14 cellular contexts compared by ENCODE assay signal in genomic region chrX:150429577-150429976, GRCh38.
DNase-seq lines count a peak whose midpoint lies in the region; FAIRE-seq and TF ChIP-seq lines count a peak whose summit lies in the region.
"Had no signal": no experiment of that assay in that cellular context is flagged by ENCODE, and none has a peak within 500 bp of the region (broad histone marks: within the 10 kb centered on the region; RNA-seq: fewer than 3 reads in every experiment).

No MANE protein-coding gene starts in this region.

- no peaks in the 10 kb centered on the region for H3K9me3 ChIP-seq in keratinocyte (ENCODE audit: control insufficient read depth, low read depth, low read length)
- H3K9me3 ChIP-seq: adrenal gland, Peyer's patch had no signal

- no peaks in the 10 kb centered on the region for H4K20me1 ChIP-seq in keratinocyte (ENCODE audit: control insufficient read depth, extremely low read depth, insufficient read depth, low read length)

- no peak for TF ChIP-seq CTCF in keratinocyte (optimal IDR thresholded peaks at IDR 0.05 in 1 of 3, IDR thresholded peaks at IDR 0.05 in 1 of 3, conservative IDR thresholded peaks at IDR 0.05 in 1 of 3; ENCODE audit: extremely low read depth in 1 of 3, insufficient read depth in 2 of 3, low read length in 3 of 3)

- no peak overlapping the region for H3K4me3 Mint-ChIP-seq in activated T-helper 1 cell treated with anti-CD3 and anti-CD28 coated beads, Interleukin-12 subunit alpha, Interleukin-12 subunit beta, Interleukin-2, Interleukin-4 antibody, amounts not matched to agents 30 ng/mL and 10 ng/mL and 1 ng/mL, durations not matched to agents 14 hours and 24 hours and 36 hours
- H3K4me3 Mint-ChIP-seq: effector memory CD8-positive, alpha-beta T cell had no signal

- H3K27me3 Mint-ChIP-seq in activated T-helper 1 cell treated with anti-CD3 and anti-CD28 coated beads, Interleukin-12 subunit alpha, Interleukin-12 subunit beta, Interleukin-2, Interleukin-4 antibody, amounts not matched to agents 30 ng/mL and 10 ng/mL and 1 ng/mL, durations not matched to agents 14 hours and 24 hours and 36 hours (ENCODE audit: insufficient read depth) = no peaks in the 10 kb centered on the region
- H3K27me3 Mint-ChIP-seq: effector memory CD8-positive, alpha-beta T cell had no signal

- no peak overlapping the region for H3K4me2 ChIP-seq in keratinocyte (ENCODE audit: control insufficient read depth, extremely low read depth, insufficient read depth, low read depth, low read length)

- H3K27me3 ChIP-seq in keratinocyte (ENCODE audit: control insufficient read depth, extremely low read depth, insufficient read depth, low read length) = no peaks in the 10 kb centered on the region
- H3K27me3 ChIP-seq: adrenal gland, Peyer's patch had no signal

- intact Hi-C loops in activated T-helper 1 cell treated with anti-CD3 and anti-CD28 coated beads, Interleukin-12 subunit alpha, Interleukin-12 subunit beta, Interleukin-2, Interleukin-4 antibody, amounts not matched to agents 30 ng/mL and 10 ng/mL and 1 ng/mL, durations not matched to agents 14 hours and 24 hours and 36 hours (cut with micrococcal nuclease) = loop anchor here (2.0 to 5.0 kb wide), 2 partner anchors 53 to 67 kb away; partner anchors contain the start of gene MAMLD1

- no peaks in the 10 kb centered on the region for H3K4me1 ChIP-seq in keratinocyte (ENCODE audit: control insufficient read depth, extremely low read depth, insufficient read depth, low read length)
- H3K4me1 ChIP-seq: adrenal gland, Peyer's patch had no signal

- no peaks in the 10 kb centered on the region for H3K9me1 ChIP-seq in keratinocyte (ENCODE audit: control insufficient read depth, extremely low read depth, insufficient read depth, low read length)

- peaks cover 12% of the 10 kb centered on the region for H3K36me3 Mint-ChIP-seq in activated T-helper 1 cell treated with anti-CD3 and anti-CD28 coated beads, Interleukin-12 subunit alpha, Interleukin-12 subunit beta, Interleukin-2, Interleukin-4 antibody, amounts not matched to agents 30 ng/mL and 10 ng/mL and 1 ng/mL, durations not matched to agents 14 hours and 24 hours and 36 hours (ENCODE audit: low read depth)

- H3K79me2 ChIP-seq in keratinocyte (ENCODE audit: control insufficient read depth, insufficient read depth, low read length) = no peaks in the 10 kb centered on the region

- no peak overlapping the region for H3K4me3 ChIP-seq in keratinocyte (ENCODE audit: control insufficient read depth in 2 of 3, extremely low read depth in 1 of 3, insufficient read depth in 2 of 3, low read depth in 1 of 3, low read length in 3 of 3)
- H3K4me3 ChIP-seq: adrenal gland, Peyer's patch had no signal

- peaks cover 10% of the 10 kb centered on the region for H3K4me1 Mint-ChIP-seq in activated T-helper 1 cell treated with anti-CD3 and anti-CD28 coated beads, Interleukin-12 subunit alpha, Interleukin-12 subunit beta, Interleukin-2, Interleukin-4 antibody, amounts not matched to agents 30 ng/mL and 10 ng/mL and 1 ng/mL, durations not matched to agents 14 hours and 24 hours and 36 hours (ENCODE audit: low read depth)

- no peak overlapping the region for H3K9ac ChIP-seq in keratinocyte (ENCODE audit: control insufficient read depth, extremely low read depth, insufficient read depth, low read length)

- no peak for FAIRE-seq in keratinocyte (lab: Jason Lieb, UNC)
- FAIRE-seq: GM19239, HepG2 had no signal

- no peak overlapping the region for H3K27ac Mint-ChIP-seq in activated T-helper 1 cell treated with anti-CD3 and anti-CD28 coated beads, Interleukin-12 subunit alpha, Interleukin-12 subunit beta, Interleukin-2, Interleukin-4 antibody, amounts not matched to agents 30 ng/mL and 10 ng/mL and 1 ng/mL, durations not matched to agents 14 hours and 24 hours and 36 hours
- H3K27ac Mint-ChIP-seq: effector memory CD8-positive, alpha-beta T cell had no signal

- H3K9me3 Mint-ChIP-seq in activated T-helper 1 cell treated with anti-CD3 and anti-CD28 coated beads, Interleukin-12 subunit alpha, Interleukin-12 subunit beta, Interleukin-2, Interleukin-4 antibody, amounts not matched to agents 30 ng/mL and 10 ng/mL and 1 ng/mL, durations not matched to agents 14 hours and 24 hours and 36 hours = no peaks in the 10 kb centered on the region
- H3K9me3 Mint-ChIP-seq: effector memory CD8-positive, alpha-beta T cell had no signal

- no peak overlapping the region for H3K27ac ChIP-seq in keratinocyte (ENCODE audit: control insufficient read depth, insufficient read depth, low read length)
- H3K27ac ChIP-seq: adrenal gland, Peyer's patch had no signal

- DNase-seq in EH (ENCODE audit: low read depth) (peak; percentile 80), M059J (ENCODE audit: low read depth) (peak; percentile 80), amniotic epithelial cell (ENCODE audit: low read depth) (peak; percentile 92), keratinocyte (ENCODE audit: low read depth, low spot score) (peak; percentile 9), occipital lobe (lab: John Stamatoyannopoulos, UW) (no peak), DMS 273 (lab: John Stamatoyannopoulos, UW; ENCODE audit: unreplicated experiment) (no peak)
- no peak for DNase-seq in stimulated activated CD4-positive, alpha-beta T cell treated with anti-CD3 and anti-CD28 coated beads, Interleukin-15, amount 100 ng/mL, for 24 hours
- no peak for DNase-seq in activated T-helper 1 cell treated with anti-CD3 and anti-CD28 coated beads, Interleukin-12 subunit alpha, Interleukin-12 subunit beta, Interleukin-2, Interleukin-4 antibody, amounts not matched to agents 30 ng/mL and 10 ng/mL and 1 ng/mL, durations not matched to agents 14 hours and 24 hours and 36 hours (ENCODE audit: low spot score)
- DNase-seq: adrenal gland; effector memory CD8-positive, alpha-beta T cell; H7; Peyer's patch had no signal

- dilution Hi-C loops in keratinocyte (cut with MboI; ENCODE audit: extremely low pct_ligation_motif_present, low sequenced_read_pairs) = no loop called here

- no peaks in the 10 kb centered on the region for H3K36me3 ChIP-seq in keratinocyte (ENCODE audit: control insufficient read depth in 2 of 2, extremely low read depth in 1 of 2, insufficient read depth in 2 of 2, low read length in 2 of 2)
- H3K36me3 ChIP-seq: adrenal gland, Peyer's patch had no signal

- no peak overlapping the region for H2AFZ ChIP-seq in keratinocyte (ENCODE audit: control insufficient read depth, low read length)

Comparison
In these comparisons a context has a peak if more than half of its experiments do, and no peak if none do; other contexts are left out.
1. DNase-seq: peak in EH (single experiment), M059J (single experiment), amniotic epithelial cell (single experiment) and keratinocyte (single experiment); none in stimulated activated CD4-positive, alpha-beta T cell treated with anti-CD3 and anti-CD28 coated beads, Interleukin-15, amount 100 ng/mL, for 24 hours (single experiment), occipital lobe (single experiment), DMS 273 (single experiment) and activated T-helper 1 cell treated with anti-CD3 and anti-CD28 coated beads, Interleukin-12 subunit alpha, Interleukin-12 subunit beta, Interleukin-2, Interleukin-4 antibody, amounts not matched to agents 30 ng/mL and 10 ng/mL and 1 ng/mL, durations not matched to agents 14 hours and 24 hours and 36 hours (single experiment).